Comparison of ENCODE assay signal across 15 cellular contexts in genomic region chr20:47973519-47974233, GRCh38.
DNase-seq lines count a peak whose midpoint lies in the region; ATAC-seq and TF ChIP-seq lines count a peak whose summit lies in the region.
"Had no signal": no experiment of that assay in that cellular context is flagged by ENCODE, and none has a peak within 500 bp of the region (broad histone marks: within the 10 kb centered on the region; RNA-seq: fewer than 3 reads in every experiment).

No MANE protein-coding gene starts in this region.

- no peak overlapping the region for H4K5ac ChIP-seq in mesendoderm (ENCODE audit: low read length)

- no peak overlapping the region for H2BK15ac ChIP-seq in mesendoderm (replicated peaks; ENCODE audit: low read depth)

- H3K4me2 ChIP-seq in mesendoderm (ENCODE audit: low read length) (no peak overlapping the region), smooth muscle cell (no peak overlapping the region)

- H3K4me3 ChIP-seq in mesendoderm (ENCODE audit: low read length) (no peak overlapping the region), upper lobe of right lung (no peak overlapping the region), ascending aorta (no peak overlapping the region), smooth muscle cell (no peak overlapping the region)
- H3K4me3 ChIP-seq: stomach had no signal

- H3K9me3 ChIP-seq in upper lobe of right lung (no peaks in the 10 kb centered on the region), ascending aorta (no peaks in the 10 kb centered on the region), smooth muscle cell (replicated peaks; ENCODE audit: low read depth) (no peaks in the 10 kb centered on the region)
- H3K9me3 ChIP-seq: stomach had no signal

- no CpG with 5 or more reads among the region's 26 CpGs for WGBS in mesendoderm (ENCODE audit: extremely low coverage, insufficient coverage, low lambda C conversion rate)
- WGBS in smooth muscle cell (ENCODE audit: low lambda C conversion rate) = 62% methylated on average over 26 of the region's 26 CpGs

- H3K27me3 ChIP-seq in mesendoderm (ENCODE audit: insufficient read depth, low read length, poor library complexity) = no peaks in the 10 kb centered on the region
- H3K27me3 ChIP-seq in upper lobe of right lung = peaks cover 4% of the 10 kb centered on the region
- H3K27me3 ChIP-seq in ascending aorta = no peaks in the 10 kb centered on the region
- H3K27me3 ChIP-seq in smooth muscle cell (ENCODE audit: low read depth) = no peaks in the 10 kb centered on the region

- TF ChIP-seq CTCF in upper lobe of right lung (IDR thresholded peaks at IDR 0.05) (no peak), ascending aorta (IDR thresholded peaks at IDR 0.05) (no peak), smooth muscle cell (IDR thresholded peaks at IDR 0.05; ENCODE audit: borderline replicate concordance, insufficient read depth, poor library complexity, severe bottlenecking) (no peak)

- H3K36me3 ChIP-seq in mesendoderm (ENCODE audit: control insufficient read depth, insufficient read depth, low read length) (no peaks in the 10 kb centered on the region), upper lobe of right lung (no peaks in the 10 kb centered on the region), ascending aorta (no peaks in the 10 kb centered on the region), smooth muscle cell (ENCODE audit: low read depth) (no peaks in the 10 kb centered on the region)
- H3K36me3 ChIP-seq: stomach had no signal

- H3K4me1 ChIP-seq in mesendoderm (ENCODE audit: control insufficient read depth, low read depth, low read length) = peaks cover 2% of the 10 kb centered on the region
- peaks cover 4% of the 10 kb centered on the region for H3K4me1 ChIP-seq in upper lobe of right lung
- no peaks in the 10 kb centered on the region for H3K4me1 ChIP-seq in ascending aorta
- H3K4me1 ChIP-seq in smooth muscle cell (ENCODE audit: low read depth) = peaks cover 9% of the 10 kb centered on the region

- no peak overlapping the region for H2BK120ac ChIP-seq in mesendoderm (ENCODE audit: low read depth, low read length)

- H3K79me1 ChIP-seq in mesendoderm (ENCODE audit: low read length) = no peaks in the 10 kb centered on the region

- H2BK5ac ChIP-seq in mesendoderm (ENCODE audit: low read length) = peak overlapping the region; percentile 88

- DNase-seq in M059J (ENCODE audit: low read depth) = peak; percentile 58
- peak; percentile 52 to 85 for DNase-seq in dermis microvascular lymphatic vessel endothelial cell (ENCODE audit: low read depth in 2 of 2)
- DNase-seq in mesendoderm = peak; percentile 64
- DNase-seq in upper lobe of right lung = no peak
- no peak for DNase-seq in ascending aorta (ENCODE audit: low spot score in 2 of 2)
- DNase-seq in smooth muscle cell (lab: John Stamatoyannopoulos, UW; ENCODE audit: unreplicated experiment) = no peak
- no peak for DNase-seq in GDM1 (lab: John Stamatoyannopoulos, UW)
- DNase-seq: activated naive CD4-positive, alpha-beta T cell; hippocampal formation; IMR-90; midbrain; NCI-H1694 treated with DMSO at 0.1 percent for 48 hours; NCI-H774; SIG-M5; stomach had no signal

- ATAC-seq in upper lobe of right lung = peak; percentile 19

- intact Hi-C loops in upper lobe of right lung (cut with DNase I) (no loop called here), ascending aorta (cut with DNase I) (no loop called here)

- no peaks in the 10 kb centered on the region for H3K79me2 ChIP-seq in mesendoderm (ENCODE audit: control insufficient read depth, insufficient read depth, low read length)
- H3K79me2 ChIP-seq in smooth muscle cell (ENCODE audit: low read depth) = no peaks in the 10 kb centered on the region

- H4K8ac ChIP-seq in mesendoderm (ENCODE audit: low read depth, low read length) = no peak overlapping the region

- H3K27ac ChIP-seq in mesendoderm (ENCODE audit: low read depth, low read length) (no peak overlapping the region), upper lobe of right lung (no peak overlapping the region), ascending aorta (peak overlapping the region in 1 of 2 donors; percentile 27), smooth muscle cell (ENCODE audit: low read depth) (no peak overlapping the region)

- no peak overlapping the region for H3K4ac ChIP-seq in mesendoderm (ENCODE audit: low read depth, low read length)

- no peak overlapping the region for H3K23ac ChIP-seq in mesendoderm (ENCODE audit: low read length)

- no peaks in the 10 kb centered on the region for H3F3A ChIP-seq in smooth muscle cell (ENCODE audit: low read depth)

- H2AK5ac ChIP-seq in mesendoderm (ENCODE audit: low read length) = no peak overlapping the region

- H3K9ac ChIP-seq in mesendoderm (ENCODE audit: low read length) (no peak overlapping the region), smooth muscle cell (ENCODE audit: low read depth) (no peak overlapping the region)

- no peak overlapping the region for H2AFZ ChIP-seq in smooth muscle cell (ENCODE audit: low read depth)

- no peaks in the 10 kb centered on the region for H4K20me1 ChIP-seq in smooth muscle cell (ENCODE audit: low read depth)

- peak overlapping the region; percentile 70 for H3K56ac ChIP-seq in mesendoderm (ENCODE audit: low read length)

- H3K18ac ChIP-seq in mesendoderm (ENCODE audit: low read length) = peak overlapping the region; percentile 64

Comparison
In these comparisons a context has a peak if more than half of its experiments do, and no peak if none do; other contexts are left out.
1. DNase-seq: peak in M059J (single experiment), dermis microvascular lymphatic vessel endothelial cell (2 of 2) and mesendoderm (single experiment); none in upper lobe of right lung (single experiment), ascending aorta (0 of 2), smooth muscle cell (single experiment) and GDM1 (single experiment).